Comparison of ENCODE assay signal across 28 cellular contexts in the genomic region with DNA sequence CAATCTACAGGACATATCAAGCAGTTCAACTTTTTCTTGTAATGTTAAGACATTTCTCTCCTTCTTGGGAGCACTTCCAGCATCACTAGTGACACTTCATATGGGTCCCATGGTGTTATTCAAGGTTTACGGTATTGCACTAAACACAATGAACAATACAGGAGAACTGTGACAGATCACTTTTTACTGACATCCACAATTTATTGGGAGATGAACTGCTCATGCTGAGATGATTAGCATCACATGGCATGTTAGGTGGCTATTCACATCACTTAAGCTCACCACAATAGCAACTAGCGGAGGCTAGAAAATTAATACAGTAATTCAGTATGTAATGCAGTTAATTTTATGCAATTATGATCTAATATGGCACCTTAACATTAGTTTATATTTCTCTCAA.
"Had no signal": no experiment of that assay in that cellular context is flagged by ENCODE, and none has a peak within 500 bp of the region (broad histone marks: within the 10 kb centered on the region; RNA-seq: fewer than 3 reads in every experiment).

No MANE protein-coding gene starts in this region.

- H2AFZ ChIP-seq: PC-9 had no signal

- H3K27me3 ChIP-seq: ascending aorta, cardiac muscle cell, colonic mucosa had no signal

- H3K9me3 ChIP-seq: ascending aorta, colonic mucosa had no signal

- H3K4me2 ChIP-seq: PC-9 had no signal

- H3K36me3 ChIP-seq: ascending aorta, cardiac muscle cell, colonic mucosa, WERI-Rb-1 had no signal

- H3K4me3 ChIP-seq: ascending aorta, cardiac muscle cell, colonic mucosa, K562, PC-9, SK-N-MC had no signal

- H3K27ac ChIP-seq: ascending aorta, cardiac muscle cell, colonic mucosa, PC-9, RWPE1, SK-N-MC, WERI-Rb-1 had no signal

- DNase-seq: activated CD4-positive, alpha-beta T cell treated with anti-CD3 and anti-CD28 coated beads for 1 hour; activated CD4-positive, alpha-beta T cell treated with anti-CD3 and anti-CD28 coated beads for 48 hours; activated CD4-positive, CD25-positive, alpha-beta regulatory T cell; activated CD8-positive, alpha-beta T cell treated with anti-CD3 and anti-CD28 coated beads for 36 hours; activated effector memory CD4-positive, alpha-beta T cell treated with anti-CD3 and anti-CD28 coated beads, Interleukin-2, amount 50 U/mL, for 16 hours; activated naive CD4-positive, alpha-beta T cell; activated naive CD4-positive, alpha-beta T cell treated with anti-CD3 and anti-CD28 coated beads, Interleukin-2, amount 50 U/mL, for 16 hours; activated naive CD8-positive, alpha-beta T cell treated with anti-CD3 and anti-CD28 coated beads, Interleukin-2, amount 10 ng/mL, durations not matched to agents 7 days and 5 days; activated T-cell treated with anti-CD3 and anti-CD28 coated beads, Interleukin-2, amount 50 U/mL, for 1 hour; activated T-cell treated with anti-CD3 and anti-CD28 coated beads, Interleukin-2, amount 50 U/mL, for 72 hours; amygdala; colonic mucosa; NCI-H1092 treated with DMSO at 0.1 percent for 48 hours; NCI-H1436; NCI-H187; NCI-H2171; NCI-H226; NCI-H510A; NCI-H526; PC-9; SIG-M5; T1000; WERI-Rb-1 had no signal
